Comparison of ENCODE assay signal across 10 cellular contexts in the genomic region with DNA sequence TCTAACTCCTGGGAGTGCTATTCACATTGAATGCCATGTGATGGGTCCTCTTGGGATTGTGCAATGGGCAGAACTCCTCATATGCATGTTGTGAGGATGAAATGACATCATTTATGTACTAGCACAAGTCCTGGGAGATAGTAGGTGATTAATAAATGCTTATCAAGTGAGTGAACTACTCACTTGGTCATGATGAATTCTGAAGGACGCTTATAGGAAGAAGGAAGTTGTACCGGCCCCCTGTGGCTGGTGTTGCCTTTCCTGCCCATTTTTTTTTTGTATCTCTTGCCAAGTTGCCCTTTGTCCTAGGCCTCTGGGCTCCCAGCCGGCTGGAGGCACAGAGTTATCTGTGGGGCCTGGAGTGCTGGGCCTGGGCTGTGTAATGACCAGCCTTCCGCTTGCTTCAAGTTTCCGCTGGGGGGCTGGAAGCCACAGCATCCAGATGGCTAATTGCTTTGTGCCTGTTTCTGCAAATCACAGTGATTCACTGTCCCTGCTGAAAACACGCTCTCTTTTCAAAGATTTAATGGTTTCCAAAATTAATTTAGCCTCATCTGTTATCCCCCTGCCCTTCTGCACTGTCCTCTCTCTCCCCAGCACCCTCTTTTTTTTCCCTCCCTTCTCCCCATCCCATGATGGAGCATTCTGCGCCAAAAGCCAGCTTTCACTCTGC. TPM values are rescaled to one million over a fixed set of nuclear protein-coding genes. Genes with fewer than 3 reads are reported as not detected.
DNase-seq lines count a peak whose midpoint lies in the region; ATAC-seq and TF ChIP-seq lines count a peak whose summit lies in the region.
"Had no signal": no experiment of that assay in that cellular context is flagged by ENCODE, and none has a peak within 500 bp of the region (broad histone marks: within the 10 kb centered on the region; RNA-seq: fewer than 3 reads in every experiment).

No MANE protein-coding gene starts in this region.

- peak; percentile 13 for TF ChIP-seq CTCF in choroid plexus epithelial cell (conservative IDR thresholded peaks at IDR 0.05; ENCODE audit: low read depth, low read length)
- TF ChIP-seq CTCF in liver (IDR thresholded peaks at IDR 0.05; ENCODE audit: low read depth, low read length, missing input control): peak; percentile 8
- TF ChIP-seq CTCF in upper lobe of right lung (IDR thresholded peaks at IDR 0.05): peak; percentile 14

- no peaks in the 10 kb centered on the region for H3K36me3 Mint-ChIP-seq in activated T-cell treated with anti-CD3 and anti-CD28 coated beads, Interleukin-2, amount 50 U/mL, for 24 hours (ENCODE audit: low read depth)
- H3K36me3 Mint-ChIP-seq: naive thymus-derived CD8-positive, alpha-beta T cell had no signal

- H3K4me3 Mint-ChIP-seq in activated T-cell treated with anti-CD3 and anti-CD28 coated beads, Interleukin-2, amount 50 U/mL, for 24 hours: no peak overlapping the region

- H3K9me3 ChIP-seq in liver (ENCODE audit: control insufficient read depth in 4 of 4, low read length in 3 of 4): no peaks in the 10 kb centered on the region
- H3K9me3 ChIP-seq in upper lobe of right lung: no peaks in the 10 kb centered on the region

- peak overlapping the region; percentile 49 to 94 for H3K9ac ChIP-seq in liver (ENCODE audit: low read depth in 1 of 2, low read length in 2 of 2)

- DNase-seq in activated T-cell treated with anti-CD3 and anti-CD28 coated beads, Interleukin-2, amount 50 U/mL, for 24 hours: peak; percentile 11
- no peak for DNase-seq in activated T-cell treated with anti-CD3 and anti-CD28 coated beads, Interleukin-2, amount 50 U/mL, for 1 hour
- peak; percentile 93 for DNase-seq in choroid plexus epithelial cell (ENCODE audit: low read depth)
- no peak for DNase-seq in upper lobe of right lung
- DNase-seq in germinal center (ENCODE audit: low spot score): no peak
- DNase-seq in NCI-H510A treated with DMSO at 0.1 percent for 48 hours (lab: John Stamatoyannopoulos, UW): no peak
- no peak for DNase-seq in C1 segment of cervical spinal cord (lab: John Stamatoyannopoulos, UW)
- DNase-seq: AML-193; naive thymus-derived CD8-positive, alpha-beta T cell had no signal

- no peaks in the 10 kb centered on the region for H3K9me3 Mint-ChIP-seq in activated T-cell treated with anti-CD3 and anti-CD28 coated beads, Interleukin-2, amount 50 U/mL, for 24 hours

- H3K27me3 ChIP-seq in liver (ENCODE audit: control insufficient read depth in 4 of 4, insufficient read depth in 4 of 4, low read length in 3 of 4): no peaks in the 10 kb centered on the region
- no peaks in the 10 kb centered on the region for H3K27me3 ChIP-seq in upper lobe of right lung

- H3K4me1 ChIP-seq in liver (ENCODE audit: control insufficient read depth in 4 of 4, insufficient read depth in 4 of 4, low read length in 3 of 4): peaks cover 13 to 24% (median 24%) of the 10 kb centered on the region in 4 donors
- peaks cover 36% of the 10 kb centered on the region for H3K4me1 ChIP-seq in upper lobe of right lung

- H3K27ac ChIP-seq in liver (ENCODE audit: low read depth in 1 of 2, low read length in 2 of 2) (peak overlapping the region; percentile 92 to 100), upper lobe of right lung (peak overlapping the region; percentile 82)

- no peak overlapping the region for H3K27ac Mint-ChIP-seq in activated T-cell treated with anti-CD3 and anti-CD28 coated beads, Interleukin-2, amount 50 U/mL, for 24 hours

- peaks cover 25% of the 10 kb centered on the region for H3K4me1 Mint-ChIP-seq in activated T-cell treated with anti-CD3 and anti-CD28 coated beads, Interleukin-2, amount 50 U/mL, for 24 hours (ENCODE audit: low read depth)

- no peaks in the 10 kb centered on the region for H3K27me3 Mint-ChIP-seq in activated T-cell treated with anti-CD3 and anti-CD28 coated beads, Interleukin-2, amount 50 U/mL, for 24 hours
- H3K27me3 Mint-ChIP-seq: naive thymus-derived CD8-positive, alpha-beta T cell had no signal

- peak; percentile 7 for ATAC-seq in upper lobe of right lung
- ATAC-seq: naive thymus-derived CD8-positive, alpha-beta T cell had no signal

- intact Hi-C loops in upper lobe of right lung (cut with DNase I): no loop called here

- H3K4me3 ChIP-seq in choroid plexus epithelial cell (ENCODE audit: low read depth, low read length) (no peak overlapping the region), liver (ENCODE audit: low read depth in 1 of 3, low read length in 3 of 3) (peak overlapping the region in 1 of 3 donors; percentile 5), upper lobe of right lung (no peak overlapping the region)

- H3K36me3 ChIP-seq in liver (ENCODE audit: control insufficient read depth in 4 of 4, insufficient read depth in 3 of 4, low read depth in 1 of 4, low read length in 3 of 4): no peaks in the 10 kb centered on the region
- no peaks in the 10 kb centered on the region for H3K36me3 ChIP-seq in upper lobe of right lung

- 39% methylated on average over 7 of the region's 7 CpGs for WGBS in liver

- peak; percentile 30 to 53 for TF ChIP-seq RAD21 in liver (IDR thresholded peaks at IDR 0.05)

TF ChIP-seq in liver, 16 proteins besides CTCF, POLR2A, EP300 and RAD21:
- TF ChIP-seq GABPA (IDR thresholded peaks at IDR 0.05 in 1 of 2, conservative IDR thresholded peaks at IDR 0.05 in 1 of 2): peak; percentile 45 to 65
- no peak for TF ChIP-seq FOXA2 (IDR thresholded peaks at IDR 0.05)
- peak; percentile 16 for TF ChIP-seq TAF1 (conservative IDR thresholded peaks at IDR 0.05)
- peak; percentile 52 for TF ChIP-seq ATF3 (IDR thresholded peaks at IDR 0.05)
- peak in 1 of 2 donors; percentile 55 for TF ChIP-seq EGR1 (IDR thresholded peaks at IDR 0.05; ENCODE audit: low read depth in 2 of 2)
- TF ChIP-seq, protein P1, sequence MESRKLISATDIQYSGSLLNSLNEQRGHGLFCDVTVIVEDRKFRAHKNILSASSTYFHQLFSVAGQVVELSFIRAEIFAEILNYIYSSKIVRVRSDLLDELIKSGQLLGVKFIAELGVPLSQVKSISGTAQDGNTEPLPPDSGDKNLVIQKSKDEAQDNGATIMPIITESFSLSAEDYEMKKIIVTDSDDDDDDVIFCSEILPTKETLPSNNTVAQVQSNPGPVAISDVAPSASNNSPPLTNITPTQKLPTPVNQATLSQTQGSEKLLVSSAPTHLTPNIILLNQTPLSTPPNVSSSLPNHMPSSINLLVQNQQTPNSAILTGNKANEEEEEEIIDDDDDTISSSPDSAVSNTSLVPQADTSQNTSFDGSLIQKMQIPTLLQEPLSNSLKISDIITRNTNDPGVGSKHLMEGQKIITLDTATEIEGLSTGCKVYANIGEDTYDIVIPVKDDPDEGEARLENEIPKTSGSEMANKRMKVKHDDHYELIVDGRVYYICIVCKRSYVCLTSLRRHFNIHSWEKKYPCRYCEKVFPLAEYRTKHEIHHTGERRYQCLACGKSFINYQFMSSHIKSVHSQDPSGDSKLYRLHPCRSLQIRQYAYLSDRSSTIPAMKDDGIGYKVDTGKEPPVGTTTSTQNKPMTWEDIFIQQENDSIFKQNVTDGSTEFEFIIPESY (IDR thresholded peaks at IDR 0.05): no peak
- TF ChIP-seq JUND (IDR thresholded peaks at IDR 0.05): peak; percentile 66 to 74
- TF ChIP-seq HNF4A (conservative IDR thresholded peaks at IDR 0.05): peak; percentile 76 to 78
- TF ChIP-seq HNF4G (IDR thresholded peaks at IDR 0.05): peak; percentile 52
- peak; percentile 76 for TF ChIP-seq MAX (IDR thresholded peaks at IDR 0.05)
- TF ChIP-seq FOXA1 (IDR thresholded peaks at IDR 0.05): peak; percentile 13
- TF ChIP-seq, protein P2, sequence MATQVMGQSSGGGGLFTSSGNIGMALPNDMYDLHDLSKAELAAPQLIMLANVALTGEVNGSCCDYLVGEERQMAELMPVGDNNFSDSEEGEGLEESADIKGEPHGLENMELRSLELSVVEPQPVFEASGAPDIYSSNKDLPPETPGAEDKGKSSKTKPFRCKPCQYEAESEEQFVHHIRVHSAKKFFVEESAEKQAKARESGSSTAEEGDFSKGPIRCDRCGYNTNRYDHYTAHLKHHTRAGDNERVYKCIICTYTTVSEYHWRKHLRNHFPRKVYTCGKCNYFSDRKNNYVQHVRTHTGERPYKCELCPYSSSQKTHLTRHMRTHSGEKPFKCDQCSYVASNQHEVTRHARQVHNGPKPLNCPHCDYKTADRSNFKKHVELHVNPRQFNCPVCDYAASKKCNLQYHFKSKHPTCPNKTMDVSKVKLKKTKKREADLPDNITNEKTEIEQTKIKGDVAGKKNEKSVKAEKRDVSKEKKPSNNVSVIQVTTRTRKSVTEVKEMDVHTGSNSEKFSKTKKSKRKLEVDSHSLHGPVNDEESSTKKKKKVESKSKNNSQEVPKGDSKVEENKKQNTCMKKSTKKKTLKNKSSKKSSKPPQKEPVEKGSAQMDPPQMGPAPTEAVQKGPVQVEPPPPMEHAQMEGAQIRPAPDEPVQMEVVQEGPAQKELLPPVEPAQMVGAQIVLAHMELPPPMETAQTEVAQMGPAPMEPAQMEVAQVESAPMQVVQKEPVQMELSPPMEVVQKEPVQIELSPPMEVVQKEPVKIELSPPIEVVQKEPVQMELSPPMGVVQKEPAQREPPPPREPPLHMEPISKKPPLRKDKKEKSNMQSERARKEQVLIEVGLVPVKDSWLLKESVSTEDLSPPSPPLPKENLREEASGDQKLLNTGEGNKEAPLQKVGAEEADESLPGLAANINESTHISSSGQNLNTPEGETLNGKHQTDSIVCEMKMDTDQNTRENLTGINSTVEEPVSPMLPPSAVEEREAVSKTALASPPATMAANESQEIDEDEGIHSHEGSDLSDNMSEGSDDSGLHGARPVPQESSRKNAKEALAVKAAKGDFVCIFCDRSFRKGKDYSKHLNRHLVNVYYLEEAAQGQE (IDR thresholded peaks at IDR 0.05): no peak
- TF ChIP-seq RXRA (IDR thresholded peaks at IDR 0.05): peak in 1 of 2 donors; percentile 65
- peak; percentile 61 for TF ChIP-seq YY1 (IDR thresholded peaks at IDR 0.05)
- TF ChIP-seq NR2F2 (IDR thresholded peaks at IDR 0.05): peak; percentile 91
- peak; percentile 83 for TF ChIP-seq SP1 (IDR thresholded peaks at IDR 0.05)

RNA-seq across cellular contexts. Expression of gene MRPL33, which starts 33.7 kb away (rescaled TPM):
- total RNA-seq in liver (10 to 100 TPM; 31.2 to 35.7 TPM), upper lobe of right lung (79.4 TPM)
- polyA plus RNA-seq in liver: 100 to 1,000 TPM in 1 of 2 donors, 10 to 100 TPM in 1; 46.2 to 130 TPM

Comparison
In these comparisons a context has a peak if more than half of its experiments do, and no peak if none do; other contexts are left out.
1. DNase-seq: peak in activated T-cell treated with anti-CD3 and anti-CD28 coated beads, Interleukin-2, amount 50 U/mL, for 24 hours (single experiment) and choroid plexus epithelial cell (single experiment); none in activated T-cell treated with anti-CD3 and anti-CD28 coated beads, Interleukin-2, amount 50 U/mL, for 1 hour (single experiment), upper lobe of right lung (single experiment), germinal center (single experiment), NCI-H510A treated with DMSO at 0.1 percent for 48 hours (single experiment) and C1 segment of cervical spinal cord (0 of 14).
2. Peak in every context shown above with its lines, with median percentiles within 50 percentile points of each other: CTCF ChIP-seq.